Comparison of ENCODE assay signal across 25 cellular contexts in the genomic region with DNA sequence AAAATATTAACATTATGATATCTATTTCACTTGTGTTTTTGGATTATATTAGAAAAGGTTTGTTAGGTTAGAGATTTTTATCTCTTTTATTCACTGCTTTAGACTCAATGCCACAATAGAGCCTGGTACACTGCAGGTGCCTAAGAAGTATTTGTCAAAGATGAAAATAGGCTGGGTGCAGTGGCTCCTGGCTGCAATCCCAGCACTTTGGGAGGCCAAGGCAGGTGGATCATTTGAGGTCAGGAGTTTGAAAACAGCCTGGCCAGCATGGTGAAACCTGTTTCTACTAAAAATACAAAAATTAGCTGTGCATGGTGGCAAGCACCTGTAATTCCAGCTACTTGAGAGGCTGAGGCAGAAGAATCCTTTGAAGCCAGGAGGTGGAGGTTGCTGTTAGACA.
"Had no signal": no experiment of that assay in that cellular context is flagged by ENCODE, and none has a peak within 500 bp of the region (broad histone marks: within the 10 kb centered on the region; RNA-seq: fewer than 3 reads in every experiment).

No MANE protein-coding gene starts in this region.

- H3K27ac ChIP-seq: heart left ventricle, hepatocyte, ovary, right atrium auricular region, skin epidermis, testis, thyroid gland, transverse colon, upper lobe of left lung, vagina had no signal

- H3K4me3 Mint-ChIP-seq: mesothelial cell of epicardium; naive thymus-derived CD4-positive, alpha-beta T cell; natural killer cell treated with Interleukin-12 subunit alpha and Interleukin-12 subunit beta and Interleukin-15 and Interleukin-18, amount 100 ng/mL, for 72 hours; stimulated activated effector memory CD8-positive, alpha-beta T cell treated with anti-CD3 and anti-CD28 coated beads, Interleukin-12 subunit alpha, Interleukin-12 subunit beta, amount 100 ng/mL, for 72 hours; stimulated activated naive CD8-positive, alpha-beta T cell treated with anti-CD3 and anti-CD28 coated beads, Interleukin-15, Interleukin-2, amounts not matched to agents 100 ng/mL and 50 ng/mL, for 24 hours had no signal

- H3K27me3 Mint-ChIP-seq: natural killer cell treated with Interleukin-12 subunit alpha and Interleukin-12 subunit beta and Interleukin-15 and Interleukin-18, amount 100 ng/mL, for 72 hours; progenitor cell of endocrine pancreas; stimulated activated naive CD8-positive, alpha-beta T cell treated with anti-CD3 and anti-CD28 coated beads, Interleukin-15, Interleukin-2, amounts not matched to agents 100 ng/mL and 50 ng/mL, for 24 hours had no signal

- H3K36me3 ChIP-seq: heart left ventricle, ovary, right atrium auricular region, thyroid gland, transverse colon, upper lobe of left lung, vagina had no signal

- H3K79me2 ChIP-seq: hepatocyte had no signal

- H3K27me3 ChIP-seq: heart left ventricle, hepatocyte, ovary, right atrium auricular region, testis, thyroid gland, transverse colon, upper lobe of left lung, vagina had no signal

- H3K4me3 ChIP-seq: heart left ventricle, hepatocyte, lung, mucosa of descending colon, ovary, right atrium auricular region, skin epidermis, testis, thyroid gland, transverse colon, upper lobe of left lung, vagina had no signal

- H3K36me3 Mint-ChIP-seq: stimulated activated effector memory CD8-positive, alpha-beta T cell treated with anti-CD3 and anti-CD28 coated beads, Interleukin-12 subunit alpha, Interleukin-12 subunit beta, amount 100 ng/mL, for 72 hours had no signal

- ATAC-seq: heart left ventricle; left ventricle myocardium superior; mucosa of descending colon; naive thymus-derived CD4-positive, alpha-beta T cell; natural killer cell treated with Interleukin-12 subunit alpha and Interleukin-12 subunit beta and Interleukin-15 and Interleukin-18, amount 100 ng/mL, for 72 hours; sciatic nerve; stimulated activated effector memory CD8-positive, alpha-beta T cell treated with anti-CD3 and anti-CD28 coated beads, Interleukin-12 subunit alpha, Interleukin-12 subunit beta, amount 100 ng/mL, for 72 hours had no signal

- H3K27ac Mint-ChIP-seq: mesothelial cell of epicardium; naive thymus-derived CD4-positive, alpha-beta T cell; natural killer cell treated with Interleukin-12 subunit alpha and Interleukin-12 subunit beta and Interleukin-15 and Interleukin-18, amount 100 ng/mL, for 72 hours; progenitor cell of endocrine pancreas; stimulated activated effector memory CD8-positive, alpha-beta T cell treated with anti-CD3 and anti-CD28 coated beads, Interleukin-12 subunit alpha, Interleukin-12 subunit beta, amount 100 ng/mL, for 72 hours; stimulated activated naive CD8-positive, alpha-beta T cell treated with anti-CD3 and anti-CD28 coated beads, Interleukin-15, Interleukin-2, amounts not matched to agents 100 ng/mL and 50 ng/mL, for 24 hours had no signal

- H3K4me1 Mint-ChIP-seq: mesothelial cell of epicardium; naive thymus-derived CD4-positive, alpha-beta T cell; stimulated activated effector memory CD8-positive, alpha-beta T cell treated with anti-CD3 and anti-CD28 coated beads, Interleukin-12 subunit alpha, Interleukin-12 subunit beta, amount 100 ng/mL, for 72 hours had no signal

- H3K9me3 ChIP-seq: ovary, testis, thyroid gland, upper lobe of left lung, vagina had no signal

- DNase-seq: heart left ventricle; islet precursor cell; left ventricle myocardium superior; mesendoderm; mucosa of descending colon; naive thymus-derived CD4-positive, alpha-beta T cell; ovary; stimulated activated CD4-positive, alpha-beta T cell treated with anti-CD3 and anti-CD28 coated beads, Interleukin-4, amount 100 ng/mL, for 24 hours; stimulated activated naive CD4-positive, alpha-beta T cell; substantia nigra; testis; thyroid gland; transverse colon; upper lobe of left lung had no signal

- H2AFZ ChIP-seq: hepatocyte had no signal

- H3K4me2 ChIP-seq: hepatocyte had no signal

- H3K4me1 ChIP-seq: right atrium auricular region, testis, thyroid gland, transverse colon, upper lobe of left lung, vagina had no signal
